Comparison of ENCODE assay signal across 9 cellular contexts in genomic region chr11:93737904-93738612, GRCh38. TPM values are rescaled to one million over a fixed set of nuclear protein-coding genes. Genes with fewer than 3 reads are reported as not detected.
DNase-seq lines count a peak whose midpoint lies in the region; ATAC-seq and TF ChIP-seq lines count a peak whose summit lies in the region.
"Had no signal": no experiment of that assay in that cellular context is flagged by ENCODE, and none has a peak within 500 bp of the region (broad histone marks: within the 10 kb centered on the region; RNA-seq: fewer than 3 reads in every experiment).

No MANE protein-coding gene starts in this region.

- H3K27ac ChIP-seq in ACC112 (ENCODE audit: low read depth, low read length) (peak overlapping the region; percentile 79), HCT116 (ENCODE audit: low read depth, low read length) (peak overlapping the region; percentile 86; the same call in 1 of the 2 replicates), iPS-18a (ENCODE audit: low read length) (no peak overlapping the region)
- H3K27ac ChIP-seq: right atrium auricular region had no signal

- peaks cover 73% of the 10 kb centered on the region for H3K4me1 Mint-ChIP-seq in activated CD4-positive, alpha-beta memory T cell treated with anti-CD3 and anti-CD28 coated beads, Interleukin-2, amount 10 ng/mL, durations not matched to agents 7 days and 5 days

- TF ChIP-seq POLR2A in HCT116 (IDR thresholded peaks at IDR 0.05; ENCODE audit: borderline replicate concordance, extremely low read depth, insufficient read depth, insufficient read length) = no peak

- peaks cover 63% of the 10 kb centered on the region for H4K20me1 ChIP-seq in HCT116 (ENCODE audit: insufficient read depth)

- H3K27me3 Mint-ChIP-seq in activated CD4-positive, alpha-beta memory T cell treated with anti-CD3 and anti-CD28 coated beads, Interleukin-2, amount 10 ng/mL, durations not matched to agents 7 days and 5 days = no peaks in the 10 kb centered on the region

- no peaks in the 10 kb centered on the region for H3K9me2 ChIP-seq in HCT116 (ENCODE audit: insufficient read depth)

- DNase-seq in HCT116 (ENCODE audit: low read depth, low spot score) = no peak
- DNase-seq in activated CD4-positive, alpha-beta memory T cell treated with anti-CD3 and anti-CD28 coated beads, Interleukin-2, amount 10 ng/mL, durations not matched to agents 7 days and 5 days = no peak
- no peak for DNase-seq in NCI-H748 (lab: John Stamatoyannopoulos, UW; ENCODE audit: unreplicated experiment)
- DNase-seq in NCI-H2107 (lab: John Stamatoyannopoulos, UW) = no peak
- no peak for DNase-seq in left cardiac atrium

- H2AFZ ChIP-seq in ACC112 (ENCODE audit: low read length, unreplicated experiment) = no peak overlapping the region
- H2AFZ ChIP-seq in HCT116 (ENCODE audit: low read depth, low read length, poor library complexity, severe bottlenecking) = no peak overlapping the region

- no peaks in the 10 kb centered on the region for H3K27me3 ChIP-seq in ACC112 (ENCODE audit: insufficient read depth, low read length)
- H3K27me3 ChIP-seq in HCT116 (ENCODE audit: insufficient read depth, low read length) = no peaks in the 10 kb centered on the region
- no peaks in the 10 kb centered on the region for H3K27me3 ChIP-seq in iPS-18a (ENCODE audit: control insufficient read depth, insufficient read depth, low read length)
- H3K27me3 ChIP-seq: right atrium auricular region had no signal

- H3K4me2 ChIP-seq in HCT116 (ENCODE audit: low read length) = peak overlapping the region; percentile 83

- H3K79me2 ChIP-seq in ACC112 (ENCODE audit: control insufficient read depth, insufficient read depth, low read length, unreplicated experiment) = peaks cover 82% of the 10 kb centered on the region
- H3K79me2 ChIP-seq in HCT116 (ENCODE audit: insufficient read depth, low read length) = peaks cover 97% of the 10 kb centered on the region

- CTCF ChIA-PET in HCT116 (lab: Charles Lee) = no interaction called here
- CTCF ChIA-PET in activated CD4-positive, alpha-beta memory T cell treated with anti-CD3 and anti-CD28 coated beads, Interleukin-2, amount 10 ng/mL, durations not matched to agents 7 days and 5 days (lab: Charles Lee) = interaction anchor here (0.7 to 5.0 kb wide), 3 partner anchors 45 to 767 kb away, joined by 3 to 47 read pairs (median 3); partner anchors contain the start of gene MED17

- RAD21 ChIA-PET in HCT116 (lab: Charles Lee; ENCODE audit: low non-redundant PET in 1 of 2, low total read pairs in 2 of 2, uncharacterized antibody in 2 of 2, unreplicated experiment in 2 of 2) = no interaction called here

- H3K36me3 Mint-ChIP-seq in activated CD4-positive, alpha-beta memory T cell treated with anti-CD3 and anti-CD28 coated beads, Interleukin-2, amount 10 ng/mL, durations not matched to agents 7 days and 5 days (ENCODE audit: low read depth) = peaks cover 88% of the 10 kb centered on the region

- intact Hi-C loops in HCT116 (cut with micrococcal nuclease) = no loop called here
- intact Hi-C loops in left cardiac atrium (cut with DNase I) = no loop called here

- H3K36me3 ChIP-seq in ACC112 (ENCODE audit: insufficient read depth, low read length) (peaks cover 69% of the 10 kb centered on the region), HCT116 (ENCODE audit: control insufficient read depth in 1 of 2, insufficient read depth in 2 of 2, low read length in 2 of 2) (peaks cover 68 to 75% of the 10 kb centered on the region in 2 experiments), iPS-18a (ENCODE audit: control insufficient read depth, low read depth, low read length) (peaks cover 72% of the 10 kb centered on the region)

- POLR2A ChIA-PET in HCT116 (lab: Charles Lee) = interaction anchor here (1.0 to 2.0 kb wide), 4 partner anchors 9 to 46 kb away, joined by 3 to 7 read pairs (median 6); partner anchors contain the start of gene MED17
- POLR2A ChIA-PET in activated CD4-positive, alpha-beta memory T cell treated with anti-CD3 and anti-CD28 coated beads, Interleukin-2, amount 10 ng/mL, durations not matched to agents 7 days and 5 days (lab: Charles Lee) = interaction anchor here (0.7 to 9.6 kb wide), 11 partner anchors 7 to 76 kb away, joined by 3 to 325 read pairs (median 5); partner anchors contain the start of genes CEP295 and MED17

- ATAC-seq in HCT116 (no peak), HG02884 (IDR thresholded peaks at IDR 0.05; ENCODE audit: unreplicated experiment) (no peak), left cardiac atrium (no peak)

- H3K4me3 Mint-ChIP-seq in activated CD4-positive, alpha-beta memory T cell treated with anti-CD3 and anti-CD28 coated beads, Interleukin-2, amount 10 ng/mL, durations not matched to agents 7 days and 5 days = peak overlapping the region; percentile 99

- TF ChIP-seq RAD21 in HCT116 (IDR thresholded peaks at IDR 0.05; ENCODE audit: low read depth) = no peak

- H3K9me3 ChIP-seq in HCT116 (ENCODE audit: control insufficient read depth in 1 of 2, insufficient read depth in 1 of 2, low read depth in 1 of 2, low read length in 2 of 2) (no peaks in the 10 kb centered on the region), iPS-18a (ENCODE audit: control insufficient read depth, low read depth, low read length) (no peaks in the 10 kb centered on the region)
- H3K9me3 ChIP-seq: right atrium auricular region had no signal

- peak overlapping the region; percentile 98 for H3K27ac Mint-ChIP-seq in activated CD4-positive, alpha-beta memory T cell treated with anti-CD3 and anti-CD28 coated beads, Interleukin-2, amount 10 ng/mL, durations not matched to agents 7 days and 5 days

- H3K9me3 Mint-ChIP-seq in activated CD4-positive, alpha-beta memory T cell treated with anti-CD3 and anti-CD28 coated beads, Interleukin-2, amount 10 ng/mL, durations not matched to agents 7 days and 5 days = no peaks in the 10 kb centered on the region

- H3K4me1 ChIP-seq in ACC112 (ENCODE audit: control insufficient read depth, insufficient read depth, low read length, unreplicated experiment) = peaks cover 54% of the 10 kb centered on the region
- H3K4me1 ChIP-seq in HCT116 (ENCODE audit: control insufficient read depth in 1 of 2, insufficient read depth in 2 of 2, low read length in 2 of 2) = peaks cover 20 to 31% of the 10 kb centered on the region in 2 experiments
- peaks cover 17% of the 10 kb centered on the region for H3K4me1 ChIP-seq in iPS-18a (ENCODE audit: control insufficient read depth, low read depth, low read length)

- BruUV-seq in HCT116 (replicated peaks; lab: Mats Ljungman, UMichigan) = no TSS peak

- peak overlapping the region; percentile 91 for H3K4me3 ChIP-seq in ACC112 (ENCODE audit: low read depth, low read length)
- H3K4me3 ChIP-seq in HCT116 (replicated peaks in 1 of 2; ENCODE audit: low read depth in 1 of 2, low read length in 2 of 2) = peak overlapping the region in 1 of 2 experiments; percentile 86; a peak in 1 of 4 replicates
- H3K4me3 ChIP-seq in iPS-18a (ENCODE audit: low read length) = peak overlapping the region; percentile 90
- H3K4me3 ChIP-seq: right atrium auricular region had no signal

- TF ChIP-seq CTCF in HCT116 (IDR thresholded peaks at IDR 0.05 in 2 of 3, conservative IDR thresholded peaks at IDR 0.05 in 1 of 3; ENCODE audit: borderline replicate concordance in 1 of 3, insufficient read depth in 1 of 3, low read depth in 2 of 3, low read length in 2 of 3) = no peak

- H3K9ac ChIP-seq in HCT116 (ENCODE audit: low read length) = peak overlapping the region; percentile 98
- H3K9ac ChIP-seq in iPS-18a (ENCODE audit: low read length) = peak overlapping the region; percentile 98

TF ChIP-seq in HCT116, 20 proteins besides CTCF, POLR2A, EP300 and RAD21:
- TF ChIP-seq SRF (IDR thresholded peaks at IDR 0.05; ENCODE audit: low read depth) (0 out of 2 replicates have a peak, but pooled peaks have one; percentile 40), CEBPB (IDR thresholded peaks at IDR 0.05; ENCODE audit: low read depth) (no peak), SP1 (IDR thresholded peaks at IDR 0.05; ENCODE audit: low read depth) (0 out of 2 replicates have a peak, but pooled peaks have one; percentile 31), POLR2AphosphoS5 (IDR thresholded peaks at IDR 0.05; ENCODE audit: low read depth, low read length) (peak; percentile 50; the same call in 1 of the 2 replicates), JUND (IDR thresholded peaks at IDR 0.05) (peak; percentile 67), ATF3 (IDR thresholded peaks at IDR 0.05) (no peak), FOSL1 (IDR thresholded peaks at IDR 0.05; ENCODE audit: low read depth) (peak; percentile 87), TCF7L2 (IDR thresholded peaks at IDR 0.05; ENCODE audit: borderline replicate concordance, extremely low read depth, insufficient read depth, insufficient read length) (no peak), EZH2 (IDR thresholded peaks at IDR 0.05) (no peak), MAX (IDR thresholded peaks at IDR 0.05) (0 out of 2 replicates have a peak, but pooled peaks have one; percentile 21), SIN3A (IDR thresholded peaks at IDR 0.05; ENCODE audit: low read depth) (no peak)

RNA-seq across cellular contexts. Expression of gene TAF1D, which starts 3.2 kb away (rescaled TPM):
- 267 TPM for total RNA-seq in HCT116 (2021; ENCODE audit: unreplicated experiment)
- polyA plus RNA-seq in HCT116 (2012) = 45.5 and 66.1 TPM in 2 replicates
- 100 to 1,000 TPM; 183 to 184 TPM for total RNA-seq in activated CD4-positive, alpha-beta memory T cell treated with anti-CD3 and anti-CD28 coated beads, Interleukin-2, amount 10 ng/mL, durations not matched to agents 7 days and 5 days
- total RNA-seq in left cardiac atrium = 10 to 100 TPM; 29.6 to 53.2 TPM

RNA-seq across cellular contexts. Expression of gene C11orf54, which starts 3.4 kb away (rescaled TPM):
- total RNA-seq in HCT116 (2021; ENCODE audit: unreplicated experiment) (26.1 TPM), left cardiac atrium (10 to 100 TPM; 27.2 to 28.4 TPM)
- 8.8 and 9.9 TPM in 2 replicates for polyA plus RNA-seq in HCT116 (2012)
- total RNA-seq in activated CD4-positive, alpha-beta memory T cell treated with anti-CD3 and anti-CD28 coated beads, Interleukin-2, amount 10 ng/mL, durations not matched to agents 7 days and 5 days = 10 to 100 TPM; 24.4 to 24.6 TPM

RNA-seq across cellular contexts. Expression of gene MED17, which starts 46.0 kb away (rescaled TPM):
- total RNA-seq in HCT116 (2021; ENCODE audit: unreplicated experiment) (41.1 TPM), left cardiac atrium (10 to 100 TPM; 19.3 to 21.8 TPM)
- 19.3 and 20.8 TPM in 2 replicates for polyA plus RNA-seq in HCT116 (2012)
- 10 to 100 TPM; 40.6 to 42.9 TPM for total RNA-seq in activated CD4-positive, alpha-beta memory T cell treated with anti-CD3 and anti-CD28 coated beads, Interleukin-2, amount 10 ng/mL, durations not matched to agents 7 days and 5 days
